Comparison of ENCODE assay signal across 15 cellular contexts in the genomic region with DNA sequence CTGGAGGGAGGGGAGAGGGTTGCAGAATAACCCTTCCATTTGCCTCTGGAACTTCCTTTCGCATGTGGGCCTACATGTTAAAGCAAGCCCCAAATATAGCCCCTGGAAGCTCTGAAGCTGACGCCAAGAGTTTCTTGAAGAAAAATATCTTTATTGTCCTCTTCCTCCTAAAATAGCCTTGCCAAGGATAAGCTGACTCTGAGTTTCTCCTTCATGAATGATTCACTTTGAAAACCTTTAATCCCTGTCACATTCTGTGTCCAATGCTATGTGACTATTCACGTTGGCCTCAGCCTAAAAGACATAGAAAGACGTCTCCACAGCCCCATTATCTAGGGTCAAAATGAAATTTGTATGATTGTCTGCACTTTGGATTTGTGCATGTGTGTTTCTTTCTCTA. TPM values are rescaled to one million over a fixed set of nuclear protein-coding genes. Genes with fewer than 3 reads are reported as not detected.
DNase-seq lines count a peak whose midpoint lies in the region; ATAC-seq, FAIRE-seq and TF ChIP-seq lines count a peak whose summit lies in the region.
"Had no signal": no experiment of that assay in that cellular context is flagged by ENCODE, and none has a peak within 500 bp of the region (broad histone marks: within the 10 kb centered on the region; RNA-seq: fewer than 3 reads in every experiment).

No MANE protein-coding gene starts in this region.

- H3K27ac Mint-ChIP-seq in activated T-cell treated with anti-CD3 and anti-CD28 coated beads, Interleukin-2, amount 50 U/mL, for 72 hours, result no peak overlapping the region
- H3K27ac Mint-ChIP-seq in naive thymus-derived CD8-positive, alpha-beta T cell, result no peak overlapping the region
- H3K27ac Mint-ChIP-seq: activated CD8-positive, alpha-beta memory T cell treated with anti-CD3 and anti-CD28 coated beads, Interleukin-2, amount 10 ng/mL, durations not matched to agents 7 days and 5 days; activated naive CD8-positive, alpha-beta T cell treated with anti-CD3 and anti-CD28 coated beads, Interleukin-2, amount 10 ng/mL, durations not matched to agents 7 days and 5 days had no signal

- no peak overlapping the region for H3K4me3 ChIP-seq in HCT116 (replicated peaks in 1 of 2; ENCODE audit: low read depth in 1 of 2, low read length in 2 of 2)
- H3K4me3 ChIP-seq in K562, result no peak overlapping the region
- H3K4me3 ChIP-seq in left lung, result no peak overlapping the region
- H3K4me3 ChIP-seq in suprapubic skin, result no peak overlapping the region

- BruUV-seq in HCT116 (replicated peaks; lab: Mats Ljungman, UMichigan) (no TSS peak), K562 (replicated peaks; lab: Mats Ljungman, UMichigan) (no TSS peak)

- H3K4me2 ChIP-seq in HCT116 (ENCODE audit: low read length), result peak overlapping the region; percentile 68
- H3K4me2 ChIP-seq in K562 (ENCODE audit: insufficient read depth, low read length), result peak overlapping the region; percentile 97

- H3K27me3 ChIP-seq in HCT116 (ENCODE audit: insufficient read depth, low read length) (no peaks in the 10 kb centered on the region), K562 (ENCODE audit: control insufficient read depth in 2 of 2, insufficient read depth in 2 of 2, low read length in 2 of 2) (no peaks in the 10 kb centered on the region), left lung (peaks cover 0 to 5% of the 10 kb centered on the region in 2 donors), suprapubic skin (no peaks in the 10 kb centered on the region)

- H3K4me1 ChIP-seq in HCT116 (ENCODE audit: control insufficient read depth in 1 of 2, insufficient read depth in 2 of 2, low read length in 2 of 2), result peaks cover 28 to 95% of the 10 kb centered on the region in 2 experiments
- H3K4me1 ChIP-seq in K562 (replicated peaks in 1 of 2; ENCODE audit: control insufficient read depth in 2 of 2, insufficient read depth in 2 of 2, low read length in 2 of 2), result peaks cover 41 to 85% of the 10 kb centered on the region in 2 experiments
- H3K4me1 ChIP-seq in left lung, result peaks cover 12 to 37% of the 10 kb centered on the region in 2 donors
- peaks cover 86% of the 10 kb centered on the region for H3K4me1 ChIP-seq in suprapubic skin

- TF ChIP-seq EP300 in K562 (IDR thresholded peaks at IDR 0.05; ENCODE audit: low read length) (no peak), suprapubic skin (IDR thresholded peaks at IDR 0.05) (no peak)

- WGBS in K562 (ENCODE audit: insufficient coverage, low coverage, missing lambda C conversion rate), result 7% methylated on average over 4 of the region's 4 CpGs
- 42% methylated on average over 4 of the region's 4 CpGs for WGBS in suprapubic skin

- H3K9me3 ChIP-seq in HCT116 (ENCODE audit: control insufficient read depth in 1 of 2, insufficient read depth in 1 of 2, low read depth in 1 of 2, low read length in 2 of 2), result no peaks in the 10 kb centered on the region
- H3K9me3 ChIP-seq in K562 (replicated peaks; ENCODE audit: control insufficient read depth, insufficient read depth, low read depth, low read length), result no peaks in the 10 kb centered on the region
- no peaks in the 10 kb centered on the region for H3K9me3 ChIP-seq in left lung
- no peaks in the 10 kb centered on the region for H3K9me3 ChIP-seq in suprapubic skin

- TF ChIP-seq CTCF in HCT116 (IDR thresholded peaks at IDR 0.05 in 2 of 3, conservative IDR thresholded peaks at IDR 0.05 in 1 of 3; ENCODE audit: borderline replicate concordance in 1 of 3, insufficient read depth in 1 of 3, low read depth in 2 of 3, low read length in 2 of 3), result no peak
- TF ChIP-seq CTCF in K562 (IDR thresholded peaks at IDR 0.05 in 2 of 3, conservative IDR thresholded peaks at IDR 0.05 in 1 of 3; ENCODE audit: insufficient read depth in 2 of 3, low read depth in 1 of 3, low read length in 3 of 3), result no peak
- TF ChIP-seq CTCF in left lung (IDR thresholded peaks at IDR 0.05), result no peak
- no peak for TF ChIP-seq CTCF in suprapubic skin (IDR thresholded peaks at IDR 0.05)

- TF ChIP-seq POLR2A in HCT116 (IDR thresholded peaks at IDR 0.05; ENCODE audit: borderline replicate concordance, extremely low read depth, insufficient read depth, insufficient read length), result no peak
- no peak for TF ChIP-seq POLR2A in K562 (conservative IDR thresholded peaks at IDR 0.05)
- no peak for TF ChIP-seq POLR2A in suprapubic skin (IDR thresholded peaks at IDR 0.05)

- H3K27ac ChIP-seq in HCT116 (ENCODE audit: low read depth, low read length), result peak overlapping the region; percentile 14; the same call in 1 of the 2 replicates
- peak overlapping the region; percentile 100 for H3K27ac ChIP-seq in K562 (ENCODE audit: extremely low read depth, low read depth, low read length)
- peak overlapping the region; percentile 72 to 85 for H3K27ac ChIP-seq in left lung
- peak overlapping the region; percentile 93 for H3K27ac ChIP-seq in suprapubic skin

- H3K36me3 ChIP-seq in HCT116 (ENCODE audit: control insufficient read depth in 1 of 2, insufficient read depth in 2 of 2, low read length in 2 of 2) (no peaks in the 10 kb centered on the region; a peak in 1 of 4 replicates), K562 (ENCODE audit: control insufficient read depth, insufficient read depth, low read length) (peaks cover 7% of the 10 kb centered on the region; the same call in 2 of the 3 replicates), left lung (peaks cover 0 to 13% of the 10 kb centered on the region in 2 donors), suprapubic skin (no peaks in the 10 kb centered on the region)

- no peaks in the 10 kb centered on the region for H3K9me2 ChIP-seq in HCT116 (ENCODE audit: insufficient read depth)

- H3K9ac ChIP-seq in HCT116 (ENCODE audit: low read length), result peak overlapping the region; percentile 65
- H3K9ac ChIP-seq in K562 (ENCODE audit: insufficient read depth in 1 of 2, low read depth in 2 of 2, low read length in 2 of 2), result peak overlapping the region in 1 of 2 experiments; percentile 99; a peak in 2 of 4 replicates

- no peaks in the 10 kb centered on the region for H3K36me3 Mint-ChIP-seq in activated T-cell treated with anti-CD3 and anti-CD28 coated beads, Interleukin-2, amount 50 U/mL, for 72 hours (ENCODE audit: insufficient read depth in 2 of 2)
- no peaks in the 10 kb centered on the region for H3K36me3 Mint-ChIP-seq in naive thymus-derived CD8-positive, alpha-beta T cell
- H3K36me3 Mint-ChIP-seq: activated CD8-positive, alpha-beta memory T cell treated with anti-CD3 and anti-CD28 coated beads, Interleukin-2, amount 10 ng/mL, durations not matched to agents 7 days and 5 days; activated naive CD8-positive, alpha-beta T cell treated with anti-CD3 and anti-CD28 coated beads, Interleukin-2, amount 10 ng/mL, durations not matched to agents 7 days and 5 days; naive B cell had no signal

- RAD21 ChIA-PET in HCT116 (lab: Charles Lee; ENCODE audit: low non-redundant PET in 1 of 2, low total read pairs in 2 of 2, uncharacterized antibody in 2 of 2, unreplicated experiment in 2 of 2), result no interaction called here

- no peak for FAIRE-seq in K562 (lab: Jason Lieb, UNC)
- FAIRE-seq: GM19239, H54 had no signal

- peaks cover 3% of the 10 kb centered on the region for H3K9me1 ChIP-seq in K562 (ENCODE audit: control insufficient read depth, insufficient read depth, low read length)

- CTCF ChIA-PET in HCT116 (lab: Charles Lee) (interaction anchor here (1.0 to 1.9 kb wide), 2 partner anchors 20 to 21 kb away, joined by 3 to 5 read pairs; no protein-coding TSS in a partner anchor), K562 (lab: Yijun Ruan, JAX; ENCODE audit: low intra/inter-chr PET ratio) (no interaction called here)

- DNase-seq in HCT116 (ENCODE audit: low read depth, low spot score) (no peak), K562 (ENCODE audit: extremely low read depth in 1 of 4, low spot score in 3 of 4) (no peak), left lung (no peak), suprapubic skin (ENCODE audit: low spot score in 2 of 2) (no peak)
- DNase-seq in activated T-cell treated with anti-CD3 and anti-CD28 coated beads, Interleukin-2, amount 50 U/mL, for 72 hours, result no peak
- DNase-seq in naive thymus-derived CD8-positive, alpha-beta T cell, result no peak
- DNase-seq: activated CD8-positive, alpha-beta memory T cell treated with anti-CD3 and anti-CD28 coated beads, Interleukin-2, amount 10 ng/mL, durations not matched to agents 7 days and 5 days; activated naive CD8-positive, alpha-beta T cell treated with anti-CD3 and anti-CD28 coated beads, Interleukin-2, amount 10 ng/mL, durations not matched to agents 7 days and 5 days; KBM-7; naive B cell; T-helper 9 cell had no signal

- H3K79me2 ChIP-seq in HCT116 (ENCODE audit: insufficient read depth, low read length) (peaks cover 3% of the 10 kb centered on the region; the same call in 1 of the 2 replicates), K562 (ENCODE audit: control insufficient read depth, insufficient read depth, low read length) (peaks cover 16% of the 10 kb centered on the region; the same call in 2 of the 3 replicates)

- peaks cover 12% of the 10 kb centered on the region for H3K4me1 Mint-ChIP-seq in activated T-cell treated with anti-CD3 and anti-CD28 coated beads, Interleukin-2, amount 50 U/mL, for 72 hours (ENCODE audit: low read depth)
- H3K4me1 Mint-ChIP-seq in naive thymus-derived CD8-positive, alpha-beta T cell, result no peaks in the 10 kb centered on the region
- H3K4me1 Mint-ChIP-seq: activated CD8-positive, alpha-beta memory T cell treated with anti-CD3 and anti-CD28 coated beads, Interleukin-2, amount 10 ng/mL, durations not matched to agents 7 days and 5 days; naive B cell had no signal

- in situ Hi-C loops in K562 (cut with MboI), result no loop called here

- H4K20me1 ChIP-seq in HCT116 (ENCODE audit: insufficient read depth) (no peaks in the 10 kb centered on the region), K562 (replicated peaks; ENCODE audit: control insufficient read depth, insufficient read depth, low read length) (no peaks in the 10 kb centered on the region)

- H3K27me3 Mint-ChIP-seq in activated T-cell treated with anti-CD3 and anti-CD28 coated beads, Interleukin-2, amount 50 U/mL, for 72 hours (ENCODE audit: low read depth), result peaks cover 28% of the 10 kb centered on the region
- H3K27me3 Mint-ChIP-seq in naive thymus-derived CD8-positive, alpha-beta T cell, result peaks cover 18 to 38% (median 23%) of the 10 kb centered on the region in 5 donors

- ATAC-seq in HCT116, result no peak
- ATAC-seq in K562, result no peak
- ATAC-seq in left lung, result no peak
- no peak for ATAC-seq in activated T-cell treated with anti-CD3 and anti-CD28 coated beads, Interleukin-2, amount 50 U/mL, for 72 hours (replicated peaks in 1 of 2)
- ATAC-seq in GM18867 (IDR thresholded peaks at IDR 0.05; ENCODE audit: unreplicated experiment), result no peak
- no peak for ATAC-seq in naive thymus-derived CD8-positive, alpha-beta T cell
- no peak for ATAC-seq in GM18519 (IDR thresholded peaks at IDR 0.05; ENCODE audit: low FRiP score, unreplicated experiment)
- ATAC-seq: activated CD8-positive, alpha-beta memory T cell treated with anti-CD3 and anti-CD28 coated beads, Interleukin-2, amount 10 ng/mL, durations not matched to agents 7 days and 5 days had no signal

- intact Hi-C loops in HCT116 (cut with micrococcal nuclease), result no loop called here
- intact Hi-C loops in K562 (cut with micrococcal nuclease), result no loop called here
- intact Hi-C loops in left lung (cut with DNase I), result no loop called here

- H3K4me3 Mint-ChIP-seq in activated T-cell treated with anti-CD3 and anti-CD28 coated beads, Interleukin-2, amount 50 U/mL, for 72 hours, result no peak overlapping the region
- H3K4me3 Mint-ChIP-seq in naive thymus-derived CD8-positive, alpha-beta T cell, result no peak overlapping the region
- H3K4me3 Mint-ChIP-seq: activated CD8-positive, alpha-beta memory T cell treated with anti-CD3 and anti-CD28 coated beads, Interleukin-2, amount 10 ng/mL, durations not matched to agents 7 days and 5 days; activated naive CD8-positive, alpha-beta T cell treated with anti-CD3 and anti-CD28 coated beads, Interleukin-2, amount 10 ng/mL, durations not matched to agents 7 days and 5 days; naive B cell had no signal

- H3K9me3 Mint-ChIP-seq in activated T-cell treated with anti-CD3 and anti-CD28 coated beads, Interleukin-2, amount 50 U/mL, for 72 hours, result no peaks in the 10 kb centered on the region
- no peaks in the 10 kb centered on the region for H3K9me3 Mint-ChIP-seq in naive thymus-derived CD8-positive, alpha-beta T cell
- H3K9me3 Mint-ChIP-seq: activated naive CD8-positive, alpha-beta T cell treated with anti-CD3 and anti-CD28 coated beads, Interleukin-2, amount 10 ng/mL, durations not matched to agents 7 days and 5 days; naive B cell had no signal

- no peak overlapping the region for H2AFZ ChIP-seq in HCT116 (ENCODE audit: low read depth, low read length, poor library complexity, severe bottlenecking)
- peak overlapping the region; percentile 40 for H2AFZ ChIP-seq in K562 (ENCODE audit: low read depth, low read length)

- POLR2A ChIA-PET in HCT116 (lab: Charles Lee) (interaction anchor here (1.1 to 1.8 kb wide), 2 partner anchors 9 to 27 kb away, joined by 3 to 5 read pairs; a partner anchor contains a TSS), K562 (lab: Yijun Ruan, JAX) (interaction anchor here (0.7 to 8.6 kb wide), 7 partner anchors 7 to 414 kb away, joined by 3 to 97 read pairs (median 18); a partner anchor contains a TSS)
- POLR2A ChIA-PET in naive thymus-derived CD8-positive, alpha-beta T cell (lab: Charles Lee), result no interaction called here

- no peak for TF ChIP-seq RAD21 in HCT116 (IDR thresholded peaks at IDR 0.05; ENCODE audit: low read depth)
- no peak for TF ChIP-seq RAD21 in K562 (CRISPR knock-in tag; conservative IDR thresholded peaks at IDR 0.05 in 1 of 2, IDR thresholded peaks at IDR 0.05 in 1 of 2)

RNA-seq across cellular contexts. Expression of a gene that starts 6.4 kb away (rescaled TPM):
- total RNA-seq in HCT116 (2021; ENCODE audit: unreplicated experiment) (3.6 TPM), K562 (2014; rRNA removed) (1.8 TPM in 2 replicates), K562 (2014; rRNA removed; fragmentation: Illumina TruSeq; extraction: Trizol) (0.80 and 0.95 TPM in 2 replicates), K562 (2015; rRNA removed; fragmentation: Illumina TruSeq; extraction: Trizol) (0.80 and 0.87 TPM in 2 replicates), K562 (2021) (2.6 and 2.7 TPM in 2 replicates), left lung (100 to 1,000 TPM; 101 to 212 TPM), suprapubic skin (10 to 100 TPM; 40.6 to 95.8 (median 77.6) TPM)
- polyA plus RNA-seq in HCT116 (2012), result 3.3 and 4.8 TPM in 2 replicates
- total RNA-seq in K562 (2011; cell fraction: chromatin; rRNA removed; ENCODE audit: low replicate concordance), result 2.8 and 4.0 TPM in 2 replicates
- total RNA-seq in K562 (2011; cell fraction: nucleolus; rRNA removed), result 2.5 and 3.0 TPM in 2 replicates
- total RNA-seq in K562 (2011; cell fraction: nucleoplasm; rRNA removed), result 3.1 and 3.4 TPM in 2 replicates
- polyA plus RNA-seq in K562 (2011; rRNA removed) (1.2 and 2.6 TPM in 2 replicates), K562 (2014; fragmentation: Illumina TruSeq; extraction: Trizol) (3.0 and 3.1 TPM in 2 replicates), K562 (2014; fragmentation: Nextera tagmentation; extraction: Ambion mirVana) (under 1 TPM; 0.62 to 0.69 TPM), K562 (2014; rRNA removed) (0.62 and 0.95 TPM in 2 replicates)
- polyA plus RNA-seq in K562 (2011; cell fraction: cytosol; rRNA removed), result 0.81 and 1.4 TPM in 2 replicates
- 2.3 and 5.0 TPM in 2 replicates for polyA plus RNA-seq in K562 (2011; cell fraction: nucleus; rRNA removed)
- 2.2 and 2.8 TPM in 2 replicates for polyA plus RNA-seq in K562 (2012)
- polyA minus RNA-seq in K562 (2011; rRNA and poly(A)+ RNA removed), result 2.6 TPM in 2 replicates
- polyA minus RNA-seq in K562 (2011; cell fraction: cytosol; rRNA and poly(A)+ RNA removed), result 2.4 and 2.5 TPM in 2 replicates
- polyA minus RNA-seq in K562 (2011; cell fraction: nucleus; rRNA and poly(A)+ RNA removed), result 4.4 and 5.2 TPM in 2 replicates
- total RNA-seq in activated T-cell treated with anti-CD3 and anti-CD28 coated beads, Interleukin-2, amount 50 U/mL, for 72 hours, result under 1 TPM; 0.12 to 0.21 TPM
- under 1 TPM; 0.14 to 0.16 TPM for total RNA-seq in naive thymus-derived CD8-positive, alpha-beta T cell
- polyA plus RNA-seq in naive thymus-derived CD8-positive, alpha-beta T cell, result not detected
- total RNA-seq: activated CD8-positive, alpha-beta memory T cell treated with anti-CD3 and anti-CD28 coated beads, Interleukin-2, amount 10 ng/mL, durations not matched to agents 7 days and 5 days; activated naive CD8-positive, alpha-beta T cell treated with anti-CD3 and anti-CD28 coated beads, Interleukin-2, amount 10 ng/mL, durations not matched to agents 7 days and 5 days had no signal

RNA-seq across cellular contexts. Expression of a gene that starts 24.8 kb away (rescaled TPM):
- total RNA-seq in HCT116 (2021; ENCODE audit: unreplicated experiment) (13.6 TPM), K562 (2014; rRNA removed) (47.5 and 49.8 TPM in 2 replicates), K562 (2014; rRNA removed; fragmentation: Illumina TruSeq; extraction: Trizol) (78.1 and 91.0 TPM in 2 replicates), K562 (2015; rRNA removed; fragmentation: Illumina TruSeq; extraction: Trizol) (51.8 and 56.0 TPM in 2 replicates), K562 (2021) (61.6 and 61.7 TPM in 2 replicates), left lung (1 to 10 TPM; 7.3 to 9.9 TPM), suprapubic skin (10 to 100 TPM; 20.4 to 63.6 (median 42.8) TPM)
- 5.1 and 6.2 TPM in 2 replicates for polyA plus RNA-seq in HCT116 (2012)
- 25.7 and 74.5 TPM in 2 replicates for total RNA-seq in K562 (2011; cell fraction: chromatin; rRNA removed; ENCODE audit: low replicate concordance)
- 20.0 and 23.4 TPM in 2 replicates for total RNA-seq in K562 (2011; cell fraction: nucleolus; rRNA removed)
- total RNA-seq in K562 (2011; cell fraction: nucleoplasm; rRNA removed), result 50.4 and 82.5 TPM in 2 replicates
- polyA plus RNA-seq in K562 (2011; rRNA removed) (38.8 and 46.9 TPM in 2 replicates), K562 (2014; fragmentation: Illumina TruSeq; extraction: Trizol) (43.9 and 46.5 TPM in 2 replicates), K562 (2014; fragmentation: Nextera tagmentation; extraction: Ambion mirVana) (10 to 100 TPM; 18.2 to 24.0 TPM), K562 (2014; rRNA removed) (27.9 and 28.7 TPM in 2 replicates)
- polyA plus RNA-seq in K562 (2011; cell fraction: cytosol; rRNA removed), result 9.4 and 20.3 TPM in 2 replicates
- polyA plus RNA-seq in K562 (2011; cell fraction: nucleus; rRNA removed), result 23.5 and 35.3 TPM in 2 replicates
- polyA plus RNA-seq in K562 (2012), result 19.8 and 21.4 TPM in 2 replicates
- 61.7 and 76.1 TPM in 2 replicates for polyA minus RNA-seq in K562 (2011; rRNA and poly(A)+ RNA removed)
- 33.8 and 43.8 TPM in 2 replicates for polyA minus RNA-seq in K562 (2011; cell fraction: cytosol; rRNA and poly(A)+ RNA removed)
- polyA minus RNA-seq in K562 (2011; cell fraction: nucleus; rRNA and poly(A)+ RNA removed), result 50.4 and 102 TPM in 2 replicates
- 10 to 100 TPM; 12.6 to 13.2 TPM for total RNA-seq in activated T-cell treated with anti-CD3 and anti-CD28 coated beads, Interleukin-2, amount 50 U/mL, for 72 hours
- total RNA-seq in naive thymus-derived CD8-positive, alpha-beta T cell, result 10 to 100 TPM; 11.5 to 12.0 TPM
- 1 to 10 TPM in 1 of 3 donors, under 1 TPM in 2; 0.70 to 1.3 (median 0.90) TPM for polyA plus RNA-seq in naive thymus-derived CD8-positive, alpha-beta T cell

RNA-seq across cellular contexts. Expression of a gene that starts 26.9 kb away (rescaled TPM):
- 13.9 TPM for total RNA-seq in HCT116 (2021; ENCODE audit: unreplicated experiment)
- polyA plus RNA-seq in HCT116 (2012), result 3.7 and 4.1 TPM in 2 replicates
- 29.4 and 45.8 TPM in 2 replicates for total RNA-seq in K562 (2011; cell fraction: chromatin; rRNA removed; ENCODE audit: low replicate concordance)
- total RNA-seq in K562 (2011; cell fraction: nucleolus; rRNA removed), result 18.0 and 21.1 TPM in 2 replicates
- 29.2 and 44.5 TPM in 2 replicates for total RNA-seq in K562 (2011; cell fraction: nucleoplasm; rRNA removed)
- total RNA-seq in K562 (2014; rRNA removed), result 10.5 and 12.3 TPM in 2 replicates
- 21.9 and 26.2 TPM in 2 replicates for total RNA-seq in K562 (2014; rRNA removed; fragmentation: Illumina TruSeq; extraction: Trizol)
- 17.3 and 17.8 TPM in 2 replicates for total RNA-seq in K562 (2015; rRNA removed; fragmentation: Illumina TruSeq; extraction: Trizol)
- total RNA-seq in K562 (2021), result 20.4 and 22.9 TPM in 2 replicates
- polyA plus RNA-seq in K562 (2011; rRNA removed), result 24.1 and 26.0 TPM in 2 replicates
- 7.4 and 16.5 TPM in 2 replicates for polyA plus RNA-seq in K562 (2011; cell fraction: cytosol; rRNA removed)
- 45.3 and 52.2 TPM in 2 replicates for polyA plus RNA-seq in K562 (2011; cell fraction: nucleus; rRNA removed)
- 11.2 and 14.1 TPM in 2 replicates for polyA plus RNA-seq in K562 (2012)
- 13.5 and 16.4 TPM in 2 replicates for polyA plus RNA-seq in K562 (2014; fragmentation: Illumina TruSeq; extraction: Trizol)
- 1 to 10 TPM; 6.9 to 7.6 TPM for polyA plus RNA-seq in K562 (2014; fragmentation: Nextera tagmentation; extraction: Ambion mirVana)
- polyA plus RNA-seq in K562 (2014; rRNA removed), result 11.7 and 11.9 TPM in 2 replicates
- 44.6 and 45.6 TPM in 2 replicates for polyA minus RNA-seq in K562 (2011; rRNA and poly(A)+ RNA removed)
- 11.7 and 14.3 TPM in 2 replicates for polyA minus RNA-seq in K562 (2011; cell fraction: cytosol; rRNA and poly(A)+ RNA removed)
- polyA minus RNA-seq in K562 (2011; cell fraction: nucleus; rRNA and poly(A)+ RNA removed), result 18.3 and 29.3 TPM in 2 replicates
- total RNA-seq in left lung, result 10 to 100 TPM; 52.6 to 63.8 TPM
- 10 to 100 TPM; 11.8 to 33.1 (median 17.1) TPM for total RNA-seq in suprapubic skin
- total RNA-seq in activated T-cell treated with anti-CD3 and anti-CD28 coated beads, Interleukin-2, amount 50 U/mL, for 72 hours, result 1 to 10 TPM; 4.6 to 6.9 TPM
- 1 to 10 TPM; 4.7 to 6.5 TPM for total RNA-seq in naive thymus-derived CD8-positive, alpha-beta T cell
- polyA plus RNA-seq in naive thymus-derived CD8-positive, alpha-beta T cell, result 1 to 10 TPM; 1.0 to 1.3 (median 1.1) TPM

RNA-seq across cellular contexts. Expression of a gene that starts 55.9 kb away (rescaled TPM):
- total RNA-seq in HCT116 (2021; ENCODE audit: unreplicated experiment) (not detected), K562 (2014; rRNA removed) (not detected in 2 replicates), K562 (2014; rRNA removed; fragmentation: Illumina TruSeq; extraction: Trizol) (not detected in 2 replicates), K562 (2015; rRNA removed; fragmentation: Illumina TruSeq; extraction: Trizol) (not detected in 2 replicates), K562 (2021) (not detected in 2 replicates), left lung (not detected), suprapubic skin (not detected)
- not detected in 2 replicates for polyA plus RNA-seq in HCT116 (2012)
- total RNA-seq in K562 (2011; cell fraction: chromatin; rRNA removed; ENCODE audit: low replicate concordance), result not detected in 2 replicates
- not detected in 2 replicates for total RNA-seq in K562 (2011; cell fraction: nucleolus; rRNA removed)
- total RNA-seq in K562 (2011; cell fraction: nucleoplasm; rRNA removed), result not detected in 2 replicates
- polyA plus RNA-seq in K562 (2011; rRNA removed) (not detected in 2 replicates), K562 (2014; fragmentation: Illumina TruSeq; extraction: Trizol) (not detected in 2 replicates), K562 (2014; fragmentation: Nextera tagmentation; extraction: Ambion mirVana) (not detected), K562 (2014; rRNA removed) (not detected in 2 replicates)
- polyA plus RNA-seq in K562 (2011; cell fraction: cytosol; rRNA removed), result not detected in 2 replicates
- polyA plus RNA-seq in K562 (2011; cell fraction: nucleus; rRNA removed), result not detected in 2 replicates
- polyA plus RNA-seq in K562 (2012), result not detected in 2 replicates
- not detected in 2 replicates for polyA minus RNA-seq in K562 (2011; rRNA and poly(A)+ RNA removed)
- not detected in 2 replicates for polyA minus RNA-seq in K562 (2011; cell fraction: cytosol; rRNA and poly(A)+ RNA removed)
- not detected in 2 replicates for polyA minus RNA-seq in K562 (2011; cell fraction: nucleus; rRNA and poly(A)+ RNA removed)
- not detected for total RNA-seq in activated T-cell treated with anti-CD3 and anti-CD28 coated beads, Interleukin-2, amount 50 U/mL, for 72 hours
- total RNA-seq in naive thymus-derived CD8-positive, alpha-beta T cell, result not detected
- polyA plus RNA-seq in naive thymus-derived CD8-positive, alpha-beta T cell, result not detected
- total RNA-seq: activated CD8-positive, alpha-beta memory T cell treated with anti-CD3 and anti-CD28 coated beads, Interleukin-2, amount 10 ng/mL, durations not matched to agents 7 days and 5 days had no signal

Comparison
In these comparisons a context has a peak if more than half of its experiments do, and no peak if none do; other contexts are left out.
1. H3K27ac ChIP-seq: peak in every context shown above with its lines; median percentile 100 in K562; 93 in suprapubic skin; 78 in left lung; 14 in HCT116.